In genomic region chr13:65977525-65977924, GRCh38 we compare ENCODE assay signal across 17 cellular contexts.
"Had no signal": no experiment of that assay in that cellular context is flagged by ENCODE, and none has a peak within 500 bp of the region (broad histone marks: within the 10 kb centered on the region; RNA-seq: fewer than 3 reads in every experiment).

No MANE protein-coding gene starts in this region.

- H3K27ac ChIP-seq: stomach, suprapubic skin, testis, thoracic aorta, thyroid gland, tibial artery, tibial nerve, transverse colon, upper lobe of left lung, upper lobe of right lung, uterus, vagina had no signal

- H3K4me3 ChIP-seq: stomach, suprapubic skin, testis, thoracic aorta, thyroid gland, tibial artery, tibial nerve, transverse colon, upper lobe of left lung, upper lobe of right lung, uterus, vagina had no signal

- H3K36me3 ChIP-seq: stomach, suprapubic skin, thoracic aorta, thyroid gland, tibial artery, tibial nerve, transverse colon, upper lobe of left lung, upper lobe of right lung, uterus, vagina had no signal

- ATAC-seq: stimulated activated effector memory CD8-positive, alpha-beta T cell treated with anti-CD3 and anti-CD28 coated beads, Interleukin-12 subunit alpha, Interleukin-12 subunit beta, amount 100 ng/mL, for 72 hours; stimulated activated memory B cell treated with anti-CD40 and anti-IgM and Interleukin-4, amounts not matched to agents 10 μg/mL and 1 μg/mL and 100 μg/mL, for 72 hours; stimulated activated naive B cell treated with anti-CD40 and anti-IgM and Interleukin-4, amounts not matched to agents 10 μg/mL and 1 μg/mL and 100 μg/mL, for 72 hours; stimulated activated naive CD8-positive, alpha-beta T cell treated with anti-CD3 and anti-CD28 coated beads, Interleukin-15, amount 100 ng/mL, for 72 hours; stimulated activated naive CD8-positive, alpha-beta T cell treated with anti-CD3 and anti-CD28 coated beads, Interleukin-15, Interleukin-2, amounts not matched to agents 100 U/mL and 50 U/mL, for 24 hours; upper lobe of right lung had no signal

- H3K9me3 ChIP-seq: suprapubic skin, testis, thoracic aorta, thyroid gland, tibial artery, transverse colon, upper lobe of left lung, upper lobe of right lung, uterus, vagina had no signal

- H3K4me1 ChIP-seq: stomach, suprapubic skin, testis, thyroid gland, tibial artery, tibial nerve, transverse colon, upper lobe of left lung, upper lobe of right lung, uterus, vagina had no signal
